ENCODE assay signal across 11 cellular contexts in genomic region chr16:55088098-55088497, GRCh38.
"Had no signal": no experiment of that assay in that cellular context is flagged by ENCODE, and none has a peak within 500 bp of the region (broad histone marks: within the 10 kb centered on the region; RNA-seq: fewer than 3 reads in every experiment).

No MANE protein-coding gene starts in this region.

- H2AFZ ChIP-seq: GM23248, GM23338 had no signal

- H3K27ac Mint-ChIP-seq: GM23338, HFFc6 had no signal

- H3K4me2 ChIP-seq: GM23338 had no signal

- H3K36me3 ChIP-seq: HAP-1 had no signal

- H3K4me1 Mint-ChIP-seq: GM23338, H9 had no signal

- H3K4me1 ChIP-seq: HAP-1 had no signal

- H3K9me3 ChIP-seq: HAP-1 had no signal

- H3K9ac ChIP-seq: GM23248 had no signal

- FAIRE-seq: H1, H54 had no signal

- H3K4me3 ChIP-seq: GM23248, GM23338, HAP-1 had no signal

- H3K27ac ChIP-seq: GM23248 had no signal

- H3K4me3 Mint-ChIP-seq: GM23338, H9, HFFc6 had no signal

- DNase-seq: GM23248, GOT3, H7, H9, HCEC 1CT, HFFc6 had no signal

- ATAC-seq: GM23338, HCT116 had no signal
